ENCODE assay signal across 1 cellular context in genomic region chr6:4809999-4810918, GRCh38.
A peak's percentile ranks its signal among the peaks of the same experiment; 100 is the strongest.
TF ChIP-seq lines count a peak whose summit lies in the region.

No MANE protein-coding gene starts in this region.

TF ChIP-seq in HEK293, 187 proteins besides CTCF, POLR2A, EP300 and RAD21 (continued from another document):
- TF ChIP-seq HIC1 (tag by site-specific recombination; IDR thresholded peaks at IDR 0.05) (peak; percentile 88), ZNF549 (tag by site-specific recombination; IDR thresholded peaks at IDR 0.05) (no peak), ZNF366 (tag by site-specific recombination; conservative IDR thresholded peaks at IDR 0.05) (peak; percentile 87), ZNF132 (tag by site-specific recombination; IDR thresholded peaks at IDR 0.05; ENCODE audit: borderline replicate concordance) (no peak)
TF ChIP-seq in HEK293: peak in this region for 56.
